In genomic region chr12:6399884-6400670, GRCh38 we compare ENCODE assay signal across 18 cellular contexts. TPM values are rescaled to one million over a fixed set of nuclear protein-coding genes. Genes with fewer than 3 reads are reported as not detected.
DNase-seq lines count a peak whose midpoint lies in the region; FAIRE-seq and TF ChIP-seq lines count a peak whose summit lies in the region.
"Had no signal": no experiment of that assay in that cellular context is flagged by ENCODE, and none has a peak within 500 bp of the region (broad histone marks: within the 10 kb centered on the region; RNA-seq: fewer than 3 reads in every experiment).

No MANE protein-coding gene starts in this region.

- H3K27me3 Mint-ChIP-seq in immature natural killer cell (ENCODE audit: low read depth in 3 of 3) = peaks cover 0 to 2% (median 2%) of the 10 kb centered on the region in 3 donors

- no peaks in the 10 kb centered on the region for H3K9me2 ChIP-seq in hepatocyte (replicated peaks; ENCODE audit: insufficient read depth)

- peak overlapping the region; percentile 59 for H3K27ac ChIP-seq in hepatocyte
- peak overlapping the region; percentile 27 to 32 for H3K27ac ChIP-seq in small intestine (ENCODE audit: low read depth in 1 of 2, low read length in 1 of 2)
- H3K27ac ChIP-seq: BLaER1 had no signal

- H3K4me3 Mint-ChIP-seq in immature natural killer cell = no peak overlapping the region
- H3K4me3 Mint-ChIP-seq: CD4-positive, CD25-positive, alpha-beta regulatory T cell; HFFc6 had no signal

- no peaks in the 10 kb centered on the region for H3K4me1 ChIP-seq in hepatocyte (ENCODE audit: insufficient read depth)
- H3K4me1 ChIP-seq in small intestine (ENCODE audit: control insufficient read depth in 2 of 2, insufficient read depth in 1 of 2, low read depth in 1 of 2, low read length in 1 of 2) = no peaks in the 10 kb centered on the region
- H3K4me1 ChIP-seq: BLaER1 had no signal

- no peaks in the 10 kb centered on the region for H3K27me3 ChIP-seq in hepatocyte
- no peaks in the 10 kb centered on the region for H3K27me3 ChIP-seq in small intestine (ENCODE audit: control insufficient read depth in 2 of 2, insufficient read depth in 2 of 2, low read length in 2 of 2)
- H3K27me3 ChIP-seq: BLaER1 had no signal

- H3K36me3 ChIP-seq in hepatocyte (replicated peaks; ENCODE audit: insufficient read depth, low read depth) (no peaks in the 10 kb centered on the region), small intestine (ENCODE audit: control insufficient read depth in 2 of 2, insufficient read depth in 2 of 2, low read length in 2 of 2) (no peaks in the 10 kb centered on the region)
- H3K36me3 ChIP-seq: BLaER1, HAP-1 had no signal

- H3K9me3 ChIP-seq in hepatocyte (ENCODE audit: low read depth) (no peaks in the 10 kb centered on the region), small intestine (ENCODE audit: control insufficient read depth, low read depth) (no peaks in the 10 kb centered on the region)
- H3K9me3 ChIP-seq: BLaER1, HAP-1 had no signal

- H3K4me2 ChIP-seq in hepatocyte = peak overlapping the region; percentile 0
- H3K4me2 ChIP-seq: BLaER1 had no signal

- H3K4me1 Mint-ChIP-seq in immature natural killer cell = no peaks in the 10 kb centered on the region

- H3K4me3 ChIP-seq in hepatocyte (no peak overlapping the region), small intestine (ENCODE audit: low read depth in 1 of 2, low read length in 2 of 2) (no peak overlapping the region)
- H3K4me3 ChIP-seq: BLaER1, HAP-1 had no signal

- no peaks in the 10 kb centered on the region for H3K36me3 Mint-ChIP-seq in immature natural killer cell
- H3K36me3 Mint-ChIP-seq: CD4-positive, CD25-positive, alpha-beta regulatory T cell had no signal

- TF ChIP-seq CTCF in hepatocyte (IDR thresholded peaks at IDR 0.05; ENCODE audit: poor library complexity) = no peak
- TF ChIP-seq CTCF in D721Med (IDR thresholded peaks at IDR 0.05; ENCODE audit: insufficient read depth, missing control alignments) = no peak

- FAIRE-seq in small intestine (lab: Jason Lieb, UNC) (no peak), D721Med (lab: Jason Lieb, UNC) (no peak)
- FAIRE-seq: GM12891, HepG2 had no signal

- no peaks in the 10 kb centered on the region for H3K79me2 ChIP-seq in hepatocyte

- 68% methylated on average over 7 of the region's 7 CpGs for WGBS in hepatocyte (ENCODE audit: low lambda C conversion rate, missing lambda C conversion rate)
- WGBS in small intestine, 3 donors = 28 to 60% (median 48%) methylated on average over 7 of the region's 7 CpGs

- no peaks in the 10 kb centered on the region for H3K9me3 Mint-ChIP-seq in immature natural killer cell
- H3K9me3 Mint-ChIP-seq: HFFc6 had no signal

- H4K20me1 ChIP-seq in hepatocyte (ENCODE audit: insufficient read depth, poor library complexity, severe bottlenecking) = no peaks in the 10 kb centered on the region
- H4K20me1 ChIP-seq: BLaER1 had no signal

- H3K27ac Mint-ChIP-seq in immature natural killer cell = no peak overlapping the region
- H3K27ac Mint-ChIP-seq: CD4-positive, CD25-positive, alpha-beta regulatory T cell; HFFc6 had no signal

- no peak overlapping the region for H2AFZ ChIP-seq in hepatocyte

- peak; percentile 12 for DNase-seq in activated effector memory CD4-positive, alpha-beta T cell treated with anti-CD3 and anti-CD28 coated beads, Interleukin-2, amount 50 U/mL, for 16 hours
- no peak for DNase-seq in activated effector memory CD4-positive, alpha-beta T cell treated with Interleukin-2 at 50 U/mL for 16 hours
- no peak for DNase-seq in hepatocyte (ENCODE audit: low spot score)
- DNase-seq in small intestine = peak; percentile 86
- no peak for DNase-seq in NCI-H748 (lab: John Stamatoyannopoulos, UW; ENCODE audit: unreplicated experiment)
- no peak for DNase-seq in immature natural killer cell
- no peak for DNase-seq in D721Med (ENCODE audit: insufficient read length, low spot score)
- DNase-seq: 8988T; AML-193; CD4-positive, CD25-positive, alpha-beta regulatory T cell; DMS79; GOT3; HFFc6 had no signal

RNA-seq across cellular contexts. Expression of gene LTBR, which starts 16.1 kb away (rescaled TPM):
- 35.4 and 42.4 TPM in 2 replicates for total RNA-seq in hepatocyte
- polyA plus RNA-seq in hepatocyte = 75.2 and 79.8 TPM in 2 replicates
- 10 to 100 TPM; 56.5 to 80.9 (median 65.5) TPM for polyA plus RNA-seq in small intestine
- polyA plus RNA-seq in immature natural killer cell = 1 to 10 TPM; 1.2 to 3.6 (median 2.8) TPM
- total RNA-seq: CD4-positive, CD25-positive, alpha-beta regulatory T cell had no signal

RNA-seq across cellular contexts. Expression of gene SCNN1A, which starts 24.7 kb away (rescaled TPM):
- 21.7 and 28.6 TPM in 2 replicates for total RNA-seq in hepatocyte
- polyA plus RNA-seq in hepatocyte (28.4 and 30.0 TPM in 2 replicates), small intestine (10 to 100 TPM; 12.3 to 18.9 (median 14.4) TPM), immature natural killer cell (under 1 TPM in 2 of 3 donors, not detected in 1; 0.10 to 0.64 TPM)

RNA-seq across cellular contexts. Expression of gene CD27, which starts 44.7 kb away (rescaled TPM):
- total RNA-seq in hepatocyte = not detected in 2 replicates
- polyA plus RNA-seq in hepatocyte (0.15 and 0.44 TPM in 2 replicates), small intestine (10 to 100 TPM in 1 of 3 donors, 1 to 10 TPM in 1, under 1 TPM in 1; 0.45 to 16.2 (median 3.7) TPM), immature natural killer cell (10 to 100 TPM; 17.0 to 28.5 (median 25.4) TPM)
- total RNA-seq: G401, HepG2 had no signal

RNA-seq across cellular contexts. Expression of gene TAPBPL, which starts 51.8 kb away (rescaled TPM):
- 8.2 and 11.7 TPM in 2 replicates for total RNA-seq in hepatocyte
- polyA plus RNA-seq in hepatocyte (9.7 and 10.8 TPM in 2 replicates), small intestine (10 to 100 TPM; 26.4 to 38.6 (median 31.5) TPM), immature natural killer cell (100 to 1,000 TPM; 205 to 276 (median 259) TPM)
- total RNA-seq: G401 had no signal

RNA-seq across cellular contexts. Expression of gene TNFRSF1A, which starts 58.2 kb away (rescaled TPM):
- total RNA-seq in hepatocyte = 110 and 147 TPM in 2 replicates
- polyA plus RNA-seq in hepatocyte (168 and 188 TPM in 2 replicates), small intestine (100 to 1,000 TPM in 1 of 3 donors, 10 to 100 TPM in 2; 77.2 to 102 (median 92.9) TPM), immature natural killer cell (10 to 100 TPM; 37.7 to 89.0 (median 67.0) TPM)

Comparison
In these comparisons a context has a peak if more than half of its experiments do, and no peak if none do; other contexts are left out.
1. DNase-seq: peak in activated effector memory CD4-positive, alpha-beta T cell treated with anti-CD3 and anti-CD28 coated beads, Interleukin-2, amount 50 U/mL, for 16 hours (single experiment) and small intestine (single experiment); none in activated effector memory CD4-positive, alpha-beta T cell treated with Interleukin-2 at 50 U/mL for 16 hours (single experiment), hepatocyte (single experiment), NCI-H748 (single experiment), immature natural killer cell (0 of 3) and D721Med (single experiment).
2. RNA of gene LTBR, which starts 16.1 kb away (polyA plus RNA-seq): 75.2 to 79.8 TPM in hepatocyte and 56.5 to 80.9 TPM in small intestine; 1.2 to 3.6 TPM in immature natural killer cell; every median in the first group is over 10 times any median in the second.
3. RNA of gene SCNN1A, which starts 24.7 kb away (polyA plus RNA-seq): 28.4 to 30.0 TPM in hepatocyte and 12.3 to 18.9 TPM in small intestine; 0.10 to 0.64 TPM in immature natural killer cell; every median in the first group is over 4 times any median in the second.